In the genomic region with DNA sequence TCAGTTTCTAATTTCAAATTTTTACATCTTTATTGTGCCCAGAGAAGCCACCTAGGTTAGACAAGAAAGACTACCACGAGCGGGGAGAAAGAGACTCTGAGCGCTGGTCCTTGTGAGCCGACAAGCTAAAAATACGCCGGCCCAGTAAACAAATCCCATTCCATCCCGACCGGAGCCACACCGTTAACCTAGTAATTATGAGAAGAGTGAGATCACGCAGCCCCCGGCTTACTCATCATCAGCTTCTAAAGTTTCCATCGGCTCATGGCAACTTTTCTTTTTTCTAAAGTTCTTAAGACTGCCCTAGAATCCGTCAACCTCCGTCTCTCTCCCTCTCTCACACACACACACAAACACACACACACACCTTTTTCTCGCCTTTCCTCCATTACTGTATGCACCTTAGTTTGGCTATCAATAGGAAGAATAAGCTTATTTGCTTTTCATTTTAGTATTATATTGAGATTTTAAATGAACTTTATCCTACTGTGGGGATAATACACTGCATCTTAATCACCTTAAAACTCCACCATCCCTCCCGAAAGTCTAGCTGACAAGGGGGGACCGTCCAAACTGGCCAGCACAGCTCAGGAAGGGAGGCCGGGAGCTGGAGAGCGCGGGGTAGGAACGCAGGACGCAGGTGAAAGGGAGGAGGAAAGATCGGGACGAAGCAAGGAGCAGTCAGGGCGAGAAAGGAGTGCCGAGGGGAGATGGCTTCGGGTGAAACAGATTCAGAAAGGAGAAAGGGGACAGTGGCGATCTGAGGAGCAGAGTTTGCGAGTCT, we compare ENCODE assay signal across 8 cellular contexts. TPM values are rescaled to one million over a fixed set of nuclear protein-coding genes. Genes with fewer than 3 reads are reported as not detected.
A peak's percentile ranks its signal among the peaks of the same experiment; 100 is the strongest.
DNase-seq lines count a peak whose midpoint lies in the region; ATAC-seq, FAIRE-seq and TF ChIP-seq lines count a peak whose summit lies in the region.

No MANE protein-coding gene starts in this region.

- intact Hi-C loops in left ventricle myocardium superior (cut with micrococcal nuclease), result loop anchor here (2.0 to 10.0 kb wide), 2 partner anchors 45 to 57 kb away; partner anchors contain the start of gene VPS45

- H3K36me3 Mint-ChIP-seq in progenitor cell of endocrine pancreas (ENCODE audit: insufficient read depth), result peaks cover 5% of the 10 kb centered on the region

- peaks cover 11% of the 10 kb centered on the region for H3K27me3 Mint-ChIP-seq in progenitor cell of endocrine pancreas

- no peaks in the 10 kb centered on the region for H3K9me3 Mint-ChIP-seq in progenitor cell of endocrine pancreas (ENCODE audit: low read depth)

- DNase-seq in NCI-H2029 (lab: John Stamatoyannopoulos, UW) (peak; percentile 6), NCI-H2029 treated with DMSO at 0.1 percent for 48 hours (lab: John Stamatoyannopoulos, UW) (no peak), HT-29 (ENCODE audit: low spot score) (peak; percentile 65), SW 1271 (lab: John Stamatoyannopoulos, UW) (peak; percentile 1 to 39), amniotic epithelial cell (ENCODE audit: low read depth) (peak; percentile 88), left ventricle myocardium superior (peak; percentile 37), progenitor cell of endocrine pancreas (ENCODE audit: low spot score, unreplicated experiment) (no peak), urothelium cell line (ENCODE audit: low spot score) (peak; percentile 57)

- H3K4me1 Mint-ChIP-seq in progenitor cell of endocrine pancreas (ENCODE audit: low read depth), result peaks cover 42% of the 10 kb centered on the region

- ATAC-seq in left ventricle myocardium superior, result peak; percentile 63

- peak overlapping the region; percentile 97 for H3K4me3 Mint-ChIP-seq in progenitor cell of endocrine pancreas (ENCODE audit: low read depth)

- no peak for FAIRE-seq in urothelium cell line (lab: Jason Lieb, UNC)

- no peak for TF ChIP-seq CTCF in progenitor cell of endocrine pancreas (IDR thresholded peaks at IDR 0.05; ENCODE audit: unreplicated experiment)

- peak overlapping the region; percentile 97 for H3K27ac Mint-ChIP-seq in progenitor cell of endocrine pancreas

RNA-seq across cellular contexts. Expression of gene OTUD7B, which starts 0.7 kb away (rescaled TPM):
- 5.9 and 6.2 TPM in 2 replicates for total RNA-seq in HT-29 (2014; rRNA removed; shearing (Covaris generic))
- 23.0 TPM for total RNA-seq in left ventricle myocardium superior
- total RNA-seq in progenitor cell of endocrine pancreas, result 29.1 and 30.3 TPM in 2 replicates

RNA-seq across cellular contexts. Expression of gene VPS45, which starts 57.8 kb away (rescaled TPM):
- total RNA-seq in HT-29 (2014; rRNA removed; shearing (Covaris generic)), result 8.7 and 10.5 TPM in 2 replicates
- total RNA-seq in left ventricle myocardium superior, result 50.6 TPM
- 53.0 and 58.1 TPM in 2 replicates for total RNA-seq in progenitor cell of endocrine pancreas

Comparison
In these comparisons a context has a peak if more than half of its experiments do, and no peak if none do; other contexts are left out.
1. DNase-seq: peak in NCI-H2029 (single experiment), HT-29 (single experiment), SW 1271 (2 of 2), amniotic epithelial cell (single experiment), left ventricle myocardium superior (single experiment) and urothelium cell line (single experiment); none in NCI-H2029 treated with DMSO at 0.1 percent for 48 hours (single experiment) and progenitor cell of endocrine pancreas (single experiment).